21 cellular contexts compared by ENCODE assay signal in the genomic region with DNA sequence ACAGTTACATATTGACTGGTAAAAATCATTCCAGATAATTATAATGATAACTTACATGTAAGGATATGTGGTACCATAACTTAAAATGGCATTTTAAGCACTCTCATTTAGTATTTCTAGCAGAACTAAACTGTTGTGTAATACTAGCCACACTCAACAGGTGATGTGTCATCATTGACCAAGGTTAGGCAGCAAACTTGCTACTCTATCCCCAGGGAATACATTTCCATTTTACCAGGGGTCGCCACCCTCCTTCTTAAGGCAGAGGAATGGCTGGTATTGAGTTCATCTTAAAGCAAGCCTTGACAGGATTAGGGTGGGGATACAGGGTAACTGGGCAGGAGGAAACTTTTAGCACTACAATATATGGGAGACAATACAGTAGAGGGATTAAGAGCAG.
DNase-seq lines count a peak whose midpoint lies in the region; ATAC-seq and TF ChIP-seq lines count a peak whose summit lies in the region.
"Had no signal": no experiment of that assay in that cellular context is flagged by ENCODE, and none has a peak within 500 bp of the region (broad histone marks: within the 10 kb centered on the region; RNA-seq: fewer than 3 reads in every experiment).

No MANE protein-coding gene starts in this region.

- CTCF ChIA-PET in HEK293 (lab: Yijun Ruan, JAX), result interaction anchor here (0.6 kb wide), 1 partner anchor 239 kb away, joined by 5 read pairs; no protein-coding TSS in a partner anchor
- CTCF ChIA-PET in mammary epithelial cell (lab: Charles Lee; ENCODE audit: low non-redundant PET), result no interaction called here

- H3K27ac ChIP-seq in HEK293 (ENCODE audit: extremely low read depth, low read depth, low read length) (no peak overlapping the region), mammary epithelial cell (ENCODE audit: insufficient read depth, low read depth, low read length) (no peak overlapping the region), aorta (ENCODE audit: low read depth in 1 of 2, low read length in 2 of 2) (no peak overlapping the region)
- H3K27ac ChIP-seq: HL-60, SJSA1 had no signal

- ATAC-seq in aorta (ENCODE audit: low FRiP score), result no peak

- H3K36me3 ChIP-seq in HEK293 (ENCODE audit: control insufficient read depth in 2 of 2, insufficient read depth in 1 of 2, low read length in 2 of 2) (no peaks in the 10 kb centered on the region), mammary epithelial cell (ENCODE audit: insufficient read depth, low read length) (no peaks in the 10 kb centered on the region), aorta (ENCODE audit: control insufficient read depth in 1 of 2, insufficient read depth in 2 of 2, low read length in 1 of 2) (no peaks in the 10 kb centered on the region)
- H3K36me3 ChIP-seq: HAP-1, MG63, SJSA1 had no signal

- 0% methylated on average over 1 of the region's 1 CpG for WGBS in mammary epithelial cell (ENCODE audit: low coverage, missing lambda C conversion rate)
- WGBS in aorta, 2 donors, result 67 to 77% methylated on average over 1 of the region's 1 CpG

- H3K4me2 ChIP-seq in mammary epithelial cell (ENCODE audit: insufficient read depth, low read depth, low read length), result no peak overlapping the region

- no peaks in the 10 kb centered on the region for H3K79me2 ChIP-seq in mammary epithelial cell (ENCODE audit: insufficient read depth, low read length)

- no TSS peak for BruUV-seq in mammary epithelial cell (replicated peaks; lab: Mats Ljungman, UMichigan)

- H3K4me1 ChIP-seq in HEK293 (ENCODE audit: control insufficient read depth, insufficient read depth, low read length) (no peaks in the 10 kb centered on the region), mammary epithelial cell (ENCODE audit: insufficient read depth, low read length) (peaks cover 32% of the 10 kb centered on the region), aorta (ENCODE audit: control insufficient read depth in 1 of 2, insufficient read depth in 2 of 2, low read length in 2 of 2) (no peaks in the 10 kb centered on the region)
- H3K4me1 ChIP-seq: HAP-1 had no signal

- intact Hi-C loops in mammary epithelial cell (cut with micrococcal nuclease) (no loop called here), aorta (cut with DNase I) (no loop called here)

- POLR2A ChIA-PET in HEK293 (lab: Yijun Ruan, JAX), result no interaction called here

- H3K4me3 ChIP-seq in HEK293 (ENCODE audit: low read depth, low read length), result no peak overlapping the region
- H3K4me3 ChIP-seq in mammary epithelial cell (replicated peaks in 1 of 3; ENCODE audit: insufficient read depth in 1 of 3, low read depth in 2 of 3, low read length in 3 of 3), result no peak overlapping the region
- H3K4me3 ChIP-seq in aorta (ENCODE audit: low read length in 2 of 2), result no peak overlapping the region
- H3K4me3 ChIP-seq: HAP-1, MG63, SJSA1 had no signal

- in situ Hi-C loops in mammary epithelial cell (cut with MboI; ENCODE audit: low sequenced_read_pairs in 2 of 2), result no loop called here

- H3K9me3 ChIP-seq in HEK293 (ENCODE audit: control insufficient read depth, insufficient read depth, low read depth, low read length) (no peaks in the 10 kb centered on the region), mammary epithelial cell (replicated peaks; ENCODE audit: insufficient read depth, low read length) (no peaks in the 10 kb centered on the region), aorta (ENCODE audit: control insufficient read depth, low read length) (peaks cover 4% of the 10 kb centered on the region)
- H3K9me3 ChIP-seq: HAP-1 had no signal

- H2AFZ ChIP-seq in mammary epithelial cell (ENCODE audit: low read depth, low read length), result no peak overlapping the region

- DNase-seq in LHCN-M2 (ENCODE audit: low read depth), result peak; percentile 75
- DNase-seq in mammary epithelial cell, result peak; percentile 73
- DNase-seq in iris pigment epithelial cell (ENCODE audit: low read depth), result peak; percentile 10
- no peak for DNase-seq in aorta
- no peak for DNase-seq in NCI-H2196 treated with DMSO at 0.1 percent for 48 hours (lab: John Stamatoyannopoulos, UW; ENCODE audit: unreplicated experiment)
- DNase-seq in NCI-H187 treated with DMSO at 0.1 percent for 48 hours (lab: John Stamatoyannopoulos, UW), result no peak
- DNase-seq: ACHN, AML-193, COR-L47, EL, KG1, MG63, NCI-H1092 treated with DMSO at 0.1 percent for 48 hours, NCI-H1694, NCI-H2107, NCI-H446 treated with DMSO at 0.1 percent for 48 hours, SW 1271 had no signal

- H3K9ac ChIP-seq in mammary epithelial cell (ENCODE audit: insufficient read depth, low read length), result no peak overlapping the region

- dilution Hi-C loops in mammary epithelial cell (cut with HindIII; ENCODE audit: low sequenced_read_pairs), result no loop called here

- no peak for TF ChIP-seq CTCF in HEK293 (tag by site-specific recombination; IDR thresholded peaks at IDR 0.05)
- TF ChIP-seq CTCF in mammary epithelial cell (conservative IDR thresholded peaks at IDR 0.05 in 1 of 2, IDR thresholded peaks at IDR 0.05 in 1 of 2; ENCODE audit: extremely low read depth in 1 of 2, insufficient read depth in 1 of 2, low read depth in 1 of 2, low read length in 2 of 2), result no peak

- H4K20me1 ChIP-seq in mammary epithelial cell (ENCODE audit: insufficient read depth, low read length), result no peaks in the 10 kb centered on the region

- no peaks in the 10 kb centered on the region for H3K27me3 ChIP-seq in mammary epithelial cell (ENCODE audit: insufficient read depth, low read length)
- H3K27me3 ChIP-seq in aorta (ENCODE audit: control insufficient read depth in 1 of 2, insufficient read depth in 2 of 2, low read length in 1 of 2), result no peaks in the 10 kb centered on the region
- H3K27me3 ChIP-seq: MG63, SJSA1 had no signal

TF ChIP-seq in HEK293, 187 proteins besides CTCF, POLR2A, EP300 and RAD21:
- no peak for TF ChIP-seq GLIS2 (tag by site-specific recombination; IDR thresholded peaks at IDR 0.05)
- peak; percentile 55; the same call in 1 of the 2 replicates for TF ChIP-seq SCRT1 (tag by site-specific recombination; IDR thresholded peaks at IDR 0.05; ENCODE audit: borderline replicate concordance)
- peak; percentile 97 for TF ChIP-seq SCRT2 (tag by site-specific recombination; IDR thresholded peaks at IDR 0.05)
TF ChIP-seq in HEK293: peak in this region for 2.

Comparison
In these comparisons a context has a peak if more than half of its experiments do, and no peak if none do; other contexts are left out.
1. DNase-seq: peak in LHCN-M2 (single experiment), mammary epithelial cell (single experiment) and iris pigment epithelial cell (single experiment); none in aorta (0 of 2), NCI-H2196 treated with DMSO at 0.1 percent for 48 hours (single experiment) and NCI-H187 treated with DMSO at 0.1 percent for 48 hours (single experiment).